In the genomic region with DNA sequence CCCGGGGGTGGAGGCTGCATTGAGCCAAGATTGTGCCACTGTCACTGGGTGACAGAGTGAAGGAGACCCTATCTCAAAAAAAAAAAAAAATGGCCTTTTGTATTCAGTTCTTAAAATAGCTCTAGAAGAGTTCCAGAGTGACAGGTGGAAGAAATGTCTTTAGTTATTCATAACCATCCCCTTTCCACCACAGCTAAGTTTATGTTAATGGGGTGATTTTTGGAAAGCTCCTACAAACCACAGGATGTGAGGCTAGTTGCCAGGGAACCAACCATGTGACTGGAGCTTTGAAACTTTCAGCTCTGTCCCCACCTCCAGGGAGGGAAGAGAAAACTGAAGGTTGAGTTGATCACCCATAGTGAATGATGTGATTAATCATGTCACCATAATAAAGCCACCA, we compare ENCODE assay signal across 11 cellular contexts. TPM values are rescaled to one million over a fixed set of nuclear protein-coding genes. Genes with fewer than 3 reads are reported as not detected.
DNase-seq lines count a peak whose midpoint lies in the region; TF ChIP-seq lines count a peak whose summit lies in the region.
"Had no signal": no experiment of that assay in that cellular context is flagged by ENCODE, and none has a peak within 500 bp of the region (broad histone marks: within the 10 kb centered on the region; RNA-seq: fewer than 3 reads in every experiment).

No MANE protein-coding gene starts in this region.

- DNase-seq in GM13977 (ENCODE audit: low spot score), result peak; percentile 82
- DNase-seq in Kasumi-1 (lab: John Stamatoyannopoulos, UW), result peak; percentile 46 to 53
- peak; percentile 64 for DNase-seq in activated T-helper 1 cell treated with anti-CD3 and anti-CD28 coated beads, Interleukin-12 subunit alpha, Interleukin-12 subunit beta, Interleukin-2, Interleukin-4 antibody, amounts not matched to agents 30 ng/mL and 10 ng/mL and 1 ng/mL, durations not matched to agents 14 hours and 24 hours and 36 hours (ENCODE audit: low spot score)
- peak; percentile 30 for DNase-seq in stimulated activated CD4-positive, alpha-beta T cell treated with anti-CD3 and anti-CD28 coated beads, Interleukin-4, amount 100 ng/mL, for 1 hour
- no peak for DNase-seq in sigmoid colon
- DNase-seq in pons (ENCODE audit: low spot score), result no peak
- DNase-seq in NCI-H1930 (lab: John Stamatoyannopoulos, UW), result no peak
- no peak for DNase-seq in DMS114 treated with DMSO at 0.1 percent for 48 hours (lab: John Stamatoyannopoulos, UW; ENCODE audit: unreplicated experiment)
- DNase-seq: heart left ventricle, upper lobe of right lung had no signal

- peaks cover 22% of the 10 kb centered on the region for H3K36me3 Mint-ChIP-seq in activated T-helper 1 cell treated with anti-CD3 and anti-CD28 coated beads, Interleukin-12 subunit alpha, Interleukin-12 subunit beta, Interleukin-2, Interleukin-4 antibody, amounts not matched to agents 30 ng/mL and 10 ng/mL and 1 ng/mL, durations not matched to agents 14 hours and 24 hours and 36 hours (ENCODE audit: low read depth)

- in situ Hi-C loops in GM13977 (cut with MboI; ENCODE audit: low pct_unique_long_range_greater_than_20kb, low sequenced_read_pairs, unreplicated experiment), result no loop called here

- H3K36me3 ChIP-seq in sigmoid colon, result peaks cover 0 to 80% (median 3%) of the 10 kb centered on the region in 4 donors
- H3K36me3 ChIP-seq: prostate gland had no signal

- no peak overlapping the region for H3K4me3 Mint-ChIP-seq in activated T-helper 1 cell treated with anti-CD3 and anti-CD28 coated beads, Interleukin-12 subunit alpha, Interleukin-12 subunit beta, Interleukin-2, Interleukin-4 antibody, amounts not matched to agents 30 ng/mL and 10 ng/mL and 1 ng/mL, durations not matched to agents 14 hours and 24 hours and 36 hours

- no peaks in the 10 kb centered on the region for H3K9me3 Mint-ChIP-seq in activated T-helper 1 cell treated with anti-CD3 and anti-CD28 coated beads, Interleukin-12 subunit alpha, Interleukin-12 subunit beta, Interleukin-2, Interleukin-4 antibody, amounts not matched to agents 30 ng/mL and 10 ng/mL and 1 ng/mL, durations not matched to agents 14 hours and 24 hours and 36 hours

- peak overlapping the region; percentile 67 for H3K27ac Mint-ChIP-seq in activated T-helper 1 cell treated with anti-CD3 and anti-CD28 coated beads, Interleukin-12 subunit alpha, Interleukin-12 subunit beta, Interleukin-2, Interleukin-4 antibody, amounts not matched to agents 30 ng/mL and 10 ng/mL and 1 ng/mL, durations not matched to agents 14 hours and 24 hours and 36 hours

- no peaks in the 10 kb centered on the region for H3K27me3 ChIP-seq in sigmoid colon
- H3K27me3 ChIP-seq: heart left ventricle, upper lobe of right lung had no signal

- no peak for TF ChIP-seq CTCF in GM13977 (IDR thresholded peaks at IDR 0.05; ENCODE audit: extremely low read depth, insufficient read depth, missing control alignments)
- TF ChIP-seq CTCF in sigmoid colon (IDR thresholded peaks at IDR 0.05), result no peak

- H3K27me3 Mint-ChIP-seq in activated T-helper 1 cell treated with anti-CD3 and anti-CD28 coated beads, Interleukin-12 subunit alpha, Interleukin-12 subunit beta, Interleukin-2, Interleukin-4 antibody, amounts not matched to agents 30 ng/mL and 10 ng/mL and 1 ng/mL, durations not matched to agents 14 hours and 24 hours and 36 hours (ENCODE audit: insufficient read depth), result no peaks in the 10 kb centered on the region

- 88 to 93% methylated on average over 1 of the region's 1 CpG for WGBS in sigmoid colon, 2 donors

- H3K4me1 ChIP-seq in sigmoid colon, result no peaks in the 10 kb centered on the region
- H3K4me1 ChIP-seq: prostate gland, upper lobe of right lung had no signal

- no peak for TF ChIP-seq EP300 in sigmoid colon (IDR thresholded peaks at IDR 0.05)

- no peaks in the 10 kb centered on the region for H3K9me3 ChIP-seq in sigmoid colon
- H3K9me3 ChIP-seq: heart left ventricle, prostate gland, upper lobe of right lung had no signal

- H3K4me1 Mint-ChIP-seq in activated T-helper 1 cell treated with anti-CD3 and anti-CD28 coated beads, Interleukin-12 subunit alpha, Interleukin-12 subunit beta, Interleukin-2, Interleukin-4 antibody, amounts not matched to agents 30 ng/mL and 10 ng/mL and 1 ng/mL, durations not matched to agents 14 hours and 24 hours and 36 hours (ENCODE audit: low read depth), result peaks cover 11% of the 10 kb centered on the region

- intact Hi-C loops in activated T-helper 1 cell treated with anti-CD3 and anti-CD28 coated beads, Interleukin-12 subunit alpha, Interleukin-12 subunit beta, Interleukin-2, Interleukin-4 antibody, amounts not matched to agents 30 ng/mL and 10 ng/mL and 1 ng/mL, durations not matched to agents 14 hours and 24 hours and 36 hours (cut with micrococcal nuclease), result loop anchor here (1.0 to 2.0 kb wide), 4 partner anchors 10 to 131 kb away; a partner anchor contains a TSS
- intact Hi-C loops in sigmoid colon (cut with DNase I), result no loop called here

- no peak overlapping the region for H3K4me3 ChIP-seq in sigmoid colon
- H3K4me3 ChIP-seq: heart left ventricle, prostate gland, upper lobe of right lung had no signal

- TF ChIP-seq POLR2A in sigmoid colon (IDR thresholded peaks at IDR 0.05), result no peak

- no peak overlapping the region for H3K27ac ChIP-seq in sigmoid colon
- H3K27ac ChIP-seq: heart left ventricle, prostate gland, upper lobe of right lung had no signal

RNA-seq across cellular contexts. Expression of a gene that starts 6.9 kb away (rescaled TPM):
- total RNA-seq in activated T-helper 1 cell treated with anti-CD3 and anti-CD28 coated beads, Interleukin-12 subunit alpha, Interleukin-12 subunit beta, Interleukin-2, Interleukin-4 antibody, amounts not matched to agents 30 ng/mL and 10 ng/mL and 1 ng/mL, durations not matched to agents 14 hours and 24 hours and 36 hours, result 9.2 and 9.4 TPM in 2 replicates
- total RNA-seq in sigmoid colon, result 1 to 10 TPM; 4.3 to 7.8 (median 5.5) TPM
- polyA plus RNA-seq in sigmoid colon, result 1 to 10 TPM in 2 of 3 donors, not detected in 1; 1.6 to 2.2 TPM

RNA-seq across cellular contexts. Expression of a gene that starts 7.0 kb away (rescaled TPM):
- total RNA-seq in activated T-helper 1 cell treated with anti-CD3 and anti-CD28 coated beads, Interleukin-12 subunit alpha, Interleukin-12 subunit beta, Interleukin-2, Interleukin-4 antibody, amounts not matched to agents 30 ng/mL and 10 ng/mL and 1 ng/mL, durations not matched to agents 14 hours and 24 hours and 36 hours, result 23.5 and 29.0 TPM in 2 replicates
- 10 to 100 TPM; 16.6 to 27.6 (median 22.3) TPM for total RNA-seq in sigmoid colon
- polyA plus RNA-seq in sigmoid colon, result 1 to 10 TPM; 4.2 to 9.4 (median 5.3) TPM

RNA-seq across cellular contexts. Expression of a gene that starts 52.4 kb away (rescaled TPM):
- total RNA-seq in activated T-helper 1 cell treated with anti-CD3 and anti-CD28 coated beads, Interleukin-12 subunit alpha, Interleukin-12 subunit beta, Interleukin-2, Interleukin-4 antibody, amounts not matched to agents 30 ng/mL and 10 ng/mL and 1 ng/mL, durations not matched to agents 14 hours and 24 hours and 36 hours, result 7.4 and 8.3 TPM in 2 replicates
- total RNA-seq in sigmoid colon, result 10 to 100 TPM; 11.7 to 17.8 (median 16.4) TPM
- 1 to 10 TPM; 7.4 to 9.0 (median 7.8) TPM for polyA plus RNA-seq in sigmoid colon

Comparison
In these comparisons a context has a peak if more than half of its experiments do, and no peak if none do; other contexts are left out.
1. DNase-seq: peak in GM13977 (single experiment), Kasumi-1 (2 of 2), activated T-helper 1 cell treated with anti-CD3 and anti-CD28 coated beads, Interleukin-12 subunit alpha, Interleukin-12 subunit beta, Interleukin-2, Interleukin-4 antibody, amounts not matched to agents 30 ng/mL and 10 ng/mL and 1 ng/mL, durations not matched to agents 14 hours and 24 hours and 36 hours (single experiment) and stimulated activated CD4-positive, alpha-beta T cell treated with anti-CD3 and anti-CD28 coated beads, Interleukin-4, amount 100 ng/mL, for 1 hour (single experiment); none in sigmoid colon (single experiment), pons (single experiment), NCI-H1930 (0 of 2) and DMS114 treated with DMSO at 0.1 percent for 48 hours (single experiment).